ENCODE assay signal across 8 cellular contexts in genomic region chr15:91022075-91022831, GRCh38. TPM values are rescaled to one million over a fixed set of nuclear protein-coding genes. Genes with fewer than 3 reads are reported as not detected.
DNase-seq lines count a peak whose midpoint lies in the region; ATAC-seq and TF ChIP-seq lines count a peak whose summit lies in the region.

Gene VPS33B, minus strand, starts transcription at chr15:91022594. Its CDS starts 345 bp downstream, at chr15:91022249.

- no peaks in the 10 kb centered on the region for H4K20me1 ChIP-seq in GM23248 (ENCODE audit: insufficient read depth)

- H3K36me3 Mint-ChIP-seq in activated T-helper 2 cell treated with anti-CD3 and anti-CD28 coated beads, Interferon-gamma antibody, Interleukin-2, Interleukin-4, amounts not matched to agents 10 μg/mL and 5 μg/mL and 100 μg/mL, durations not matched to agents 14 hours and 24 hours and 36 hours (ENCODE audit: low read depth) = peaks cover 3% of the 10 kb centered on the region
- H3K36me3 Mint-ChIP-seq in nephron (ENCODE audit: low read depth) = peaks cover 3% of the 10 kb centered on the region

- H3K4me1 ChIP-seq in GM23248 (ENCODE audit: insufficient read depth) = peaks cover 10% of the 10 kb centered on the region
- peaks cover 9% of the 10 kb centered on the region for H3K4me1 ChIP-seq in RWPE2 (ENCODE audit: insufficient read depth, poor library complexity, severe bottlenecking)

- H3K79me2 ChIP-seq in GM23248 (ENCODE audit: insufficient read depth) = peaks cover 50% of the 10 kb centered on the region

- TF ChIP-seq CTCF in LNCaP clone FGC (IDR thresholded peaks at IDR 0.05; ENCODE audit: control insufficient read depth, extremely low read depth, insufficient read depth) = peak; percentile 13; the same call in 1 of the 2 replicates
- no peak for TF ChIP-seq CTCF in RWPE2 (IDR thresholded peaks at IDR 0.05; ENCODE audit: poor library complexity, severe bottlenecking)
- TF ChIP-seq CTCF in fibroblast of the aortic adventitia (IDR thresholded peaks at IDR 0.05; ENCODE audit: insufficient read depth, low read length) = no peak
- TF ChIP-seq CTCF in nephron (IDR thresholded peaks at IDR 0.05; ENCODE audit: unreplicated experiment in 3 of 3) = no peak

- H3K9ac ChIP-seq in GM23248 = peak within 1 kb of the TSS; percentile 82

- 2% methylated on average over 47 to 48 of the region's 48 CpGs for WGBS in GM23248 (ENCODE audit: low coverage in 1 of 2, low lambda C conversion rate in 2 of 2, missing lambda C conversion rate in 2 of 2), 2 experiments

- no peaks in the 10 kb centered on the region for H3K27me3 ChIP-seq in GM23248 (replicated peaks; ENCODE audit: insufficient read depth)
- H3K27me3 ChIP-seq in RWPE2 (ENCODE audit: insufficient read depth, poor library complexity, severe bottlenecking) = no peaks in the 10 kb centered on the region

- intact Hi-C loops in activated T-helper 2 cell treated with anti-CD3 and anti-CD28 coated beads, Interferon-gamma antibody, Interleukin-2, Interleukin-4, amounts not matched to agents 10 μg/mL and 5 μg/mL and 100 μg/mL, durations not matched to agents 14 hours and 24 hours and 36 hours (cut with micrococcal nuclease) = loop anchor here (2.0 kb wide), 1 partner anchor 27 kb away; the partner anchor contains the start of gene PRC1

- H2AFZ ChIP-seq in GM23248 = peak within 1 kb of the TSS; percentile 97

- H3K9me3 ChIP-seq in GM23248 (ENCODE audit: low read depth) (no peaks in the 10 kb centered on the region), RWPE2 (ENCODE audit: severe bottlenecking) (no peaks in the 10 kb centered on the region)

- in situ Hi-C loops in GM23248 (cut with MboI) = no loop called here

- peak within 1 kb of the TSS; percentile 97 for H3K4me3 Mint-ChIP-seq in activated T-helper 2 cell treated with anti-CD3 and anti-CD28 coated beads, Interferon-gamma antibody, Interleukin-2, Interleukin-4, amounts not matched to agents 10 μg/mL and 5 μg/mL and 100 μg/mL, durations not matched to agents 14 hours and 24 hours and 36 hours (ENCODE audit: low read depth)
- H3K4me3 Mint-ChIP-seq in nephron = peak within 1 kb of the TSS; percentile 89 to 97 (median 92)

- H3K4me3 ChIP-seq in GM23248 (peak within 1 kb of the TSS; percentile 98), LNCaP clone FGC (ENCODE audit: low read depth, low read length) (peak within 1 kb of the TSS; percentile 92), RWPE2 (ENCODE audit: severe bottlenecking) (peak within 1 kb of the TSS; percentile 92), fibroblast of the aortic adventitia (ENCODE audit: low read depth, low read length) (peak within 1 kb of the TSS; percentile 99)

- peak within 1 kb of the TSS; percentile 84 for H3K4me2 ChIP-seq in GM23248 (ENCODE audit: unreplicated experiment)

- H3K9me3 Mint-ChIP-seq in activated T-helper 2 cell treated with anti-CD3 and anti-CD28 coated beads, Interferon-gamma antibody, Interleukin-2, Interleukin-4, amounts not matched to agents 10 μg/mL and 5 μg/mL and 100 μg/mL, durations not matched to agents 14 hours and 24 hours and 36 hours = no peaks in the 10 kb centered on the region
- no peaks in the 10 kb centered on the region for H3K9me3 Mint-ChIP-seq in nephron

- H3K27ac ChIP-seq in GM23248 (peak within 1 kb of the TSS; percentile 40), RWPE2 (ENCODE audit: poor library complexity, severe bottlenecking) (peak within 1 kb of the TSS; percentile 69)

- H3K4me1 Mint-ChIP-seq in activated T-helper 2 cell treated with anti-CD3 and anti-CD28 coated beads, Interferon-gamma antibody, Interleukin-2, Interleukin-4, amounts not matched to agents 10 μg/mL and 5 μg/mL and 100 μg/mL, durations not matched to agents 14 hours and 24 hours and 36 hours (ENCODE audit: low read depth) = peaks cover 25% of the 10 kb centered on the region
- peaks cover 36% of the 10 kb centered on the region for H3K4me1 Mint-ChIP-seq in nephron

- H3K36me3 ChIP-seq in GM23248 (ENCODE audit: low read depth) = no peaks in the 10 kb centered on the region
- peaks cover 19% of the 10 kb centered on the region for H3K36me3 ChIP-seq in RWPE2 (ENCODE audit: low read depth)

- no peaks in the 10 kb centered on the region for H3K9me2 ChIP-seq in GM23248 (ENCODE audit: insufficient read depth)

- H3K27me3 Mint-ChIP-seq in activated T-helper 2 cell treated with anti-CD3 and anti-CD28 coated beads, Interferon-gamma antibody, Interleukin-2, Interleukin-4, amounts not matched to agents 10 μg/mL and 5 μg/mL and 100 μg/mL, durations not matched to agents 14 hours and 24 hours and 36 hours (ENCODE audit: low read depth) = no peaks in the 10 kb centered on the region
- H3K27me3 Mint-ChIP-seq in nephron (ENCODE audit: low read depth) = no peaks in the 10 kb centered on the region

- peaks cover 4% of the 10 kb centered on the region; the same call in 1 of the 2 replicates for H3F3A ChIP-seq in GM23248 (ENCODE audit: insufficient read depth)

- DNase-seq in DMS53 (lab: John Stamatoyannopoulos, UW) (peak; percentile 92), GM23248 (peak; percentile 88), LNCaP clone FGC (ENCODE audit: low read depth) (peak; percentile 78), RWPE2 (ENCODE audit: low spot score) (peak; percentile 86), fibroblast of the aortic adventitia (ENCODE audit: low read depth) (peak; percentile 82)
- DNase-seq in activated T-helper 2 cell treated with anti-CD3 and anti-CD28 coated beads, Interferon-gamma antibody, Interleukin-2, Interleukin-4, amounts not matched to agents 10 μg/mL and 5 μg/mL and 100 μg/mL, durations not matched to agents 14 hours and 24 hours and 36 hours (ENCODE audit: low spot score) = peak; percentile 72
- peak; percentile 82 for DNase-seq in stimulated activated naive CD8-positive, alpha-beta T cell treated with anti-CD3 and anti-CD28 coated beads, Interleukin-15, Interleukin-2, amounts not matched to agents 100 U/mL and 50 U/mL, for 24 hours

- peak; percentile 87 for ATAC-seq in RWPE2 (ENCODE audit: low read depth)
- ATAC-seq in stimulated activated naive CD8-positive, alpha-beta T cell treated with anti-CD3 and anti-CD28 coated beads, Interleukin-15, Interleukin-2, amounts not matched to agents 100 U/mL and 50 U/mL, for 24 hours = peak; percentile 87

- H3K27ac Mint-ChIP-seq in activated T-helper 2 cell treated with anti-CD3 and anti-CD28 coated beads, Interferon-gamma antibody, Interleukin-2, Interleukin-4, amounts not matched to agents 10 μg/mL and 5 μg/mL and 100 μg/mL, durations not matched to agents 14 hours and 24 hours and 36 hours = peak within 1 kb of the TSS; percentile 87
- H3K27ac Mint-ChIP-seq in nephron = peak within 1 kb of the TSS; percentile 82 to 87 (median 85)

RNA-seq across cellular contexts. Expression of gene VPS33B, which starts in this region (rescaled TPM):
- 7.0 and 8.7 TPM in 2 replicates for total RNA-seq in GM23248 (2014; rRNA removed; shearing (Covaris generic))
- 9.1 and 10.2 TPM in 2 replicates for polyA plus RNA-seq in GM23248 (2016; fragmentation: Nextera tagmentation; extraction: Ambion mirVana)
- total RNA-seq in activated T-helper 2 cell treated with anti-CD3 and anti-CD28 coated beads, Interferon-gamma antibody, Interleukin-2, Interleukin-4, amounts not matched to agents 10 μg/mL and 5 μg/mL and 100 μg/mL, durations not matched to agents 14 hours and 24 hours and 36 hours = 19.2 and 22.4 TPM in 2 replicates
- 5.3 and 31.2 TPM in 2 replicates for total RNA-seq in fibroblast of the aortic adventitia (ENCODE audit: low replicate concordance)

Comparison
In these comparisons a context has a peak if more than half of its experiments do, and no peak if none do; other contexts are left out.
1. Peak in every context shown above with its lines: DNase-seq, ATAC-seq, H3K4me3 ChIP-seq and H3K27ac ChIP-seq.